11 cellular contexts compared by ENCODE assay signal in genomic region chr10:30114871-30115270, GRCh38. TPM values are rescaled to one million over a fixed set of nuclear protein-coding genes. Genes with fewer than 3 reads are reported as not detected.
DNase-seq lines count a peak whose midpoint lies in the region; ATAC-seq and TF ChIP-seq lines count a peak whose summit lies in the region.
"Had no signal": no experiment of that assay in that cellular context is flagged by ENCODE, and none has a peak within 500 bp of the region (broad histone marks: within the 10 kb centered on the region; RNA-seq: fewer than 3 reads in every experiment).

No MANE protein-coding gene starts in this region.

- peaks cover 7% of the 10 kb centered on the region for H3K27me3 Mint-ChIP-seq in neural progenitor cell (ENCODE audit: insufficient read depth, low read depth)
- H3K27me3 Mint-ChIP-seq in stimulated activated memory B cell treated with anti-CD40 and anti-IgM and Interleukin-4, amounts not matched to agents 10 μg/mL and 1 μg/mL and 100 μg/mL, for 72 hours, result no peaks in the 10 kb centered on the region
- H3K27me3 Mint-ChIP-seq in naive thymus-derived CD4-positive, alpha-beta T cell, result peaks cover 18 to 33% (median 33%) of the 10 kb centered on the region in 5 donors
- H3K27me3 Mint-ChIP-seq: activated B cell treated with CpG ODN at 0.5 μM for 24 hours had no signal

- no peaks in the 10 kb centered on the region for H3K9me2 ChIP-seq in SK-N-SH

- TF ChIP-seq CTCF in SK-N-SH (IDR thresholded peaks at IDR 0.05), result no peak
- no peak for TF ChIP-seq CTCF in fibroblast of pulmonary artery (IDR thresholded peaks at IDR 0.05; ENCODE audit: low read length, missing control alignments)
- TF ChIP-seq CTCF in neural progenitor cell (IDR thresholded peaks at IDR 0.05), result no peak

- no peaks in the 10 kb centered on the region for H3K79me2 ChIP-seq in SK-N-SH (ENCODE audit: insufficient read depth)
- H3K79me2 ChIP-seq in neural progenitor cell (ENCODE audit: low read depth), result no peaks in the 10 kb centered on the region

- peak overlapping the region; percentile 35 for H3K27ac Mint-ChIP-seq in neural progenitor cell
- H3K27ac Mint-ChIP-seq in stimulated activated memory B cell treated with anti-CD40 and anti-IgM and Interleukin-4, amounts not matched to agents 10 μg/mL and 1 μg/mL and 100 μg/mL, for 72 hours, result no peak overlapping the region
- H3K27ac Mint-ChIP-seq in naive thymus-derived CD4-positive, alpha-beta T cell, result no peak overlapping the region
- H3K27ac Mint-ChIP-seq: activated B cell treated with CpG ODN at 0.5 μM for 24 hours had no signal

- H3K4me1 Mint-ChIP-seq in neural progenitor cell, result peaks cover 20% of the 10 kb centered on the region
- H3K4me1 Mint-ChIP-seq in stimulated activated memory B cell treated with anti-CD40 and anti-IgM and Interleukin-4, amounts not matched to agents 10 μg/mL and 1 μg/mL and 100 μg/mL, for 72 hours, result no peaks in the 10 kb centered on the region
- peaks cover 0 to 13% (median 0%) of the 10 kb centered on the region in 7 donors for H3K4me1 Mint-ChIP-seq in naive thymus-derived CD4-positive, alpha-beta T cell
- H3K4me1 Mint-ChIP-seq: activated B cell treated with CpG ODN at 0.5 μM for 24 hours had no signal

- H4K20me1 ChIP-seq in SK-N-SH (ENCODE audit: insufficient read depth) (no peaks in the 10 kb centered on the region), neural progenitor cell (ENCODE audit: low read depth) (no peaks in the 10 kb centered on the region)
- H4K20me1 ChIP-seq: BLaER1 had no signal

- H3K36me3 Mint-ChIP-seq in neural progenitor cell, result no peaks in the 10 kb centered on the region
- no peaks in the 10 kb centered on the region for H3K36me3 Mint-ChIP-seq in stimulated activated memory B cell treated with anti-CD40 and anti-IgM and Interleukin-4, amounts not matched to agents 10 μg/mL and 1 μg/mL and 100 μg/mL, for 72 hours
- no peaks in the 10 kb centered on the region for H3K36me3 Mint-ChIP-seq in naive thymus-derived CD4-positive, alpha-beta T cell

- peaks cover 14% of the 10 kb centered on the region for H3F3A ChIP-seq in SK-N-SH (replicated peaks; ENCODE audit: insufficient read depth)
- peaks cover 8% of the 10 kb centered on the region for H3F3A ChIP-seq in neural progenitor cell (ENCODE audit: low read depth)

- H3K9me3 ChIP-seq in SK-N-SH (no peaks in the 10 kb centered on the region), neural progenitor cell (ENCODE audit: low read depth) (no peaks in the 10 kb centered on the region)
- H3K9me3 ChIP-seq in naive thymus-derived CD4-positive, alpha-beta T cell (ENCODE audit: control insufficient read depth in 2 of 3, low read length in 3 of 3), result no peaks in the 10 kb centered on the region
- H3K9me3 ChIP-seq: BLaER1, SJCRH30 had no signal

- H3K9ac ChIP-seq in SK-N-SH (no peak overlapping the region), neural progenitor cell (no peak overlapping the region)
- H3K9ac ChIP-seq: BLaER1 had no signal

- CTCF ChIA-PET in SK-N-SH (lab: Yijun Ruan, JAX), result interaction anchor here (1.0 to 1.7 kb wide), 2 partner anchors 10 to 36 kb away, joined by 3 to 6 read pairs; no protein-coding TSS in a partner anchor
- CTCF ChIA-PET in naive thymus-derived CD4-positive, alpha-beta T cell (lab: Charles Lee), result no interaction called here

- H3K4me3 ChIP-seq in SK-N-SH (ENCODE audit: low read depth in 2 of 2, low read length in 1 of 2), result peak overlapping the region in 1 of 2 experiments; percentile 20; a peak in 1 of 4 replicates
- H3K4me3 ChIP-seq in fibroblast of pulmonary artery (replicated peaks; ENCODE audit: low read depth, low read length), result no peak overlapping the region
- H3K4me3 ChIP-seq in neural progenitor cell, result peak overlapping the region; percentile 23
- H3K4me3 ChIP-seq in naive thymus-derived CD4-positive, alpha-beta T cell (ENCODE audit: low read length), result no peak overlapping the region
- H3K4me3 ChIP-seq: BLaER1, SJCRH30 had no signal

- no peak for TF ChIP-seq RAD21 in SK-N-SH (IDR thresholded peaks at IDR 0.05; ENCODE audit: low read length)

- peak overlapping the region; percentile 54 for H3K4me3 Mint-ChIP-seq in neural progenitor cell
- no peak overlapping the region for H3K4me3 Mint-ChIP-seq in stimulated activated memory B cell treated with anti-CD40 and anti-IgM and Interleukin-4, amounts not matched to agents 10 μg/mL and 1 μg/mL and 100 μg/mL, for 72 hours
- no peak overlapping the region for H3K4me3 Mint-ChIP-seq in naive thymus-derived CD4-positive, alpha-beta T cell
- H3K4me3 Mint-ChIP-seq: activated B cell treated with CpG ODN at 0.5 μM for 24 hours had no signal

- H3K27ac ChIP-seq in SK-N-SH (ENCODE audit: low read depth in 2 of 2, low read length in 1 of 2), result no peak overlapping the region
- no peak overlapping the region for H3K27ac ChIP-seq in neural progenitor cell
- H3K27ac ChIP-seq in naive thymus-derived CD4-positive, alpha-beta T cell (ENCODE audit: low read depth, low read length), result no peak overlapping the region
- H3K27ac ChIP-seq: BLaER1, SJCRH30 had no signal

- H3K27me3 ChIP-seq in SK-N-SH (ENCODE audit: insufficient read depth) (no peaks in the 10 kb centered on the region), neural progenitor cell (no peaks in the 10 kb centered on the region)
- no peaks in the 10 kb centered on the region for H3K27me3 ChIP-seq in naive thymus-derived CD4-positive, alpha-beta T cell (ENCODE audit: control insufficient read depth in 2 of 2, insufficient read depth in 2 of 2, low read length in 2 of 2)
- H3K27me3 ChIP-seq: BLaER1, SJCRH30 had no signal

- POLR2A ChIA-PET in SK-N-SH (lab: Yijun Ruan, JAX), result no interaction called here
- POLR2A ChIA-PET in naive thymus-derived CD4-positive, alpha-beta T cell (lab: Charles Lee), result no interaction called here

- peak overlapping the region; percentile 94 for H2AFZ ChIP-seq in SK-N-SH (ENCODE audit: low read depth)
- H2AFZ ChIP-seq in neural progenitor cell (replicated peaks), result peak overlapping the region; percentile 98

- TF ChIP-seq EP300 in SK-N-SH (IDR thresholded peaks at IDR 0.05; ENCODE audit: borderline replicate concordance in 1 of 2, low read depth in 1 of 2, low read length in 1 of 2), result no peak

- intact Hi-C loops in naive thymus-derived CD4-positive, alpha-beta T cell (cut with micrococcal nuclease), result no loop called here

- no peak for ATAC-seq in stimulated activated memory B cell treated with anti-CD40 and anti-IgM and Interleukin-4, amounts not matched to agents 10 μg/mL and 1 μg/mL and 100 μg/mL, for 72 hours
- no peak for ATAC-seq in naive thymus-derived CD4-positive, alpha-beta T cell

- peak overlapping the region; percentile 43; the same call in 1 of the 2 replicates for H3K4me2 ChIP-seq in SK-N-SH
- H3K4me2 ChIP-seq in neural progenitor cell, result peak overlapping the region; percentile 69
- H3K4me2 ChIP-seq: BLaER1 had no signal

- H3K9me3 Mint-ChIP-seq in neural progenitor cell, result peaks cover 2% of the 10 kb centered on the region
- peaks cover 2% of the 10 kb centered on the region for H3K9me3 Mint-ChIP-seq in stimulated activated memory B cell treated with anti-CD40 and anti-IgM and Interleukin-4, amounts not matched to agents 10 μg/mL and 1 μg/mL and 100 μg/mL, for 72 hours
- H3K9me3 Mint-ChIP-seq in naive thymus-derived CD4-positive, alpha-beta T cell, result peaks cover 0 to 3% (median 0%) of the 10 kb centered on the region in 11 donors
- H3K9me3 Mint-ChIP-seq: activated B cell treated with CpG ODN at 0.5 μM for 24 hours had no signal

- H3K36me3 ChIP-seq in SK-N-SH (replicated peaks in 1 of 2; ENCODE audit: control insufficient read depth in 1 of 2, insufficient read depth in 2 of 2, low read length in 1 of 2) (no peaks in the 10 kb centered on the region), neural progenitor cell (no peaks in the 10 kb centered on the region)
- H3K36me3 ChIP-seq in naive thymus-derived CD4-positive, alpha-beta T cell (ENCODE audit: control insufficient read depth in 2 of 3, insufficient read depth in 3 of 3, low read length in 3 of 3), result no peaks in the 10 kb centered on the region
- H3K36me3 ChIP-seq: BLaER1, SJCRH30 had no signal

- DNase-seq in Daoy (ENCODE audit: low read depth), result peak; percentile 20
- peak; percentile 56 for DNase-seq in SK-N-SH
- DNase-seq in fibroblast of pulmonary artery (ENCODE audit: low read depth), result peak; percentile 43
- peak; percentile 32 for DNase-seq in neural progenitor cell (ENCODE audit: low spot score)
- no peak for DNase-seq in AG08395 (ENCODE audit: low spot score)
- DNase-seq in naive thymus-derived CD4-positive, alpha-beta T cell, result no peak
- no peak for DNase-seq in HUDEP-2 (lab: John Stamatoyannopoulos, UW; ENCODE audit: unreplicated experiment in 76 of 76)
- DNase-seq: activated B cell treated with CpG ODN at 0.5 μM for 24 hours, SJCRH30 had no signal

- H3K4me1 ChIP-seq in SK-N-SH (ENCODE audit: control insufficient read depth in 1 of 2, insufficient read depth in 2 of 2, low read depth in 1 of 2, low read length in 1 of 2) (peaks cover 0 to 18% of the 10 kb centered on the region in 2 experiments; a peak in 1 of 4 replicates), neural progenitor cell (peaks cover 17% of the 10 kb centered on the region)
- H3K4me1 ChIP-seq in naive thymus-derived CD4-positive, alpha-beta T cell (ENCODE audit: control insufficient read depth in 2 of 2, insufficient read depth in 2 of 2, low read length in 2 of 2), result no peaks in the 10 kb centered on the region
- H3K4me1 ChIP-seq: SJCRH30 had no signal

- WGBS in SK-N-SH (ENCODE audit: low lambda C conversion rate), result 13% methylated on average over 8 of the region's 8 CpGs

TF ChIP-seq in SK-N-SH, 30 proteins besides CTCF, POLR2A, EP300 and RAD21 (continues in another document):
- TF ChIP-seq, protein P1, sequence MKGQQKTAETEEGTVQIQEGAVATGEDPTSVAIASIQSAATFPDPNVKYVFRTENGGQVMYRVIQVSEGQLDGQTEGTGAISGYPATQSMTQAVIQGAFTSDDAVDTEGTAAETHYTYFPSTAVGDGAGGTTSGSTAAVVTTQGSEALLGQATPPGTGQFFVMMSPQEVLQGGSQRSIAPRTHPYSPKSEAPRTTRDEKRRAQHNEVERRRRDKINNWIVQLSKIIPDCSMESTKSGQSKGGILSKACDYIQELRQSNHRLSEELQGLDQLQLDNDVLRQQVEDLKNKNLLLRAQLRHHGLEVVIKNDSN (IDR thresholded peaks at IDR 0.05; ENCODE audit: borderline replicate concordance, low read depth), result peak; percentile 88
- no peak for TF ChIP-seq RXRA (IDR thresholded peaks at IDR 0.05; ENCODE audit: borderline replicate concordance, low read depth)
- no peak for TF ChIP-seq ELF1 (IDR thresholded peaks at IDR 0.05)

RNA-seq across cellular contexts. Expression of gene JCAD, which starts 55.5 kb away (rescaled TPM):
- 4.5 and 5.2 TPM in 2 replicates for total RNA-seq in Daoy (2014; rRNA removed; shearing (Covaris generic))
- polyA plus RNA-seq in SK-N-SH (2012; rRNA removed), result 19.0 and 25.7 TPM in 2 replicates
- 17.8 and 20.9 TPM in 2 replicates for polyA plus RNA-seq in SK-N-SH (2012; cell fraction: cytosol; rRNA removed)
- polyA plus RNA-seq in SK-N-SH (2012; cell fraction: nucleus; rRNA removed), result 15.7 and 25.0 TPM in 2 replicates
- total RNA-seq in neural progenitor cell (ENCODE audit: low replicate concordance), result 1.3 and 1.9 TPM in 2 replicates
- total RNA-seq in naive thymus-derived CD4-positive, alpha-beta T cell, result under 1 TPM in 2 of 5 experiments, not detected in 3; 0.44 to 0.56 TPM
- not detected for polyA plus RNA-seq in naive thymus-derived CD4-positive, alpha-beta T cell
- total RNA-seq: activated B cell treated with CpG ODN at 0.5 μM for 24 hours had no signal

Comparison
In these comparisons a context has a peak if more than half of its experiments do, and no peak if none do; other contexts are left out.
1. DNase-seq: peak in Daoy (single experiment), SK-N-SH (single experiment), fibroblast of pulmonary artery (single experiment) and neural progenitor cell (single experiment); none in AG08395 (single experiment), naive thymus-derived CD4-positive, alpha-beta T cell (0 of 9) and HUDEP-2 (0 of 76).